ENCODE assay signal across 9 cellular contexts in genomic region chr15:74857082-74857655, GRCh38. TPM values are rescaled to one million over a fixed set of nuclear protein-coding genes. Genes with fewer than 3 reads are reported as not detected.
DNase-seq lines count a peak whose midpoint lies in the region; ATAC-seq and TF ChIP-seq lines count a peak whose summit lies in the region.
"Had no signal": no experiment of that assay in that cellular context is flagged by ENCODE, and none has a peak within 500 bp of the region (broad histone marks: within the 10 kb centered on the region; RNA-seq: fewer than 3 reads in every experiment).

No MANE protein-coding gene starts in this region.

- DNase-seq in DMS79 (lab: John Stamatoyannopoulos, UW) (peak; percentile 29), KBM-7 (peak; percentile 76), hepatocyte (ENCODE audit: low spot score) (no peak), epidermal melanocyte (ENCODE audit: insufficient read length, low spot score) (no peak), head of caudate nucleus (no peak)
- DNase-seq in activated CD4-positive, CD25-positive, alpha-beta regulatory T cell treated with anti-CD3 and anti-CD28 coated beads, Interleukin-2, amount 50 U/mL, for 72 hours, result no peak

- no peaks in the 10 kb centered on the region for H3K9me3 ChIP-seq in hepatocyte (ENCODE audit: low read depth)

- peaks cover 72% of the 10 kb centered on the region for H3K79me2 ChIP-seq in hepatocyte

- H3K4me1 ChIP-seq in hepatocyte (ENCODE audit: insufficient read depth), result peaks cover 11% of the 10 kb centered on the region

- H2AFZ ChIP-seq in hepatocyte, result no peak overlapping the region

- H3K27me3 ChIP-seq in hepatocyte, result no peaks in the 10 kb centered on the region

- TF ChIP-seq CTCF in hepatocyte (IDR thresholded peaks at IDR 0.05; ENCODE audit: poor library complexity), result no peak

- H3K9me2 ChIP-seq in hepatocyte (replicated peaks; ENCODE audit: insufficient read depth), result no peaks in the 10 kb centered on the region

- H4K20me1 ChIP-seq in hepatocyte (ENCODE audit: insufficient read depth, poor library complexity, severe bottlenecking), result peaks cover 45% of the 10 kb centered on the region

- no peak overlapping the region for H3K4me3 ChIP-seq in hepatocyte

- intact Hi-C loops in head of caudate nucleus (cut with DNase I), result no loop called here

- 63% methylated on average over 5 of the region's 5 CpGs for WGBS in hepatocyte (ENCODE audit: low lambda C conversion rate, missing lambda C conversion rate)

- no peaks in the 10 kb centered on the region for H3K36me3 ChIP-seq in hepatocyte (replicated peaks; ENCODE audit: insufficient read depth, low read depth)

- H3K27ac ChIP-seq in hepatocyte, result peak overlapping the region; percentile 52

- H3K4me2 ChIP-seq in hepatocyte, result no peak overlapping the region

- ATAC-seq in GM21381 (IDR thresholded peaks at IDR 0.05; ENCODE audit: unreplicated experiment) (peak; percentile 74), GM18519 (IDR thresholded peaks at IDR 0.05; ENCODE audit: low FRiP score, unreplicated experiment) (no peak)

- in situ Hi-C loops in KBM-7 (cut with MboI; ENCODE audit: low pct_unique_long_range_greater_than_20kb, low sequenced_read_pairs), result no loop called here

RNA-seq across cellular contexts. Expression of gene ULK3, which starts 14.2 kb away (rescaled TPM):
- total RNA-seq in hepatocyte, result 37.6 and 40.4 TPM in 2 replicates
- polyA plus RNA-seq in hepatocyte, result 45.7 and 46.3 TPM in 2 replicates

RNA-seq across cellular contexts. Expression of gene SCAMP2, which starts 16.0 kb away (rescaled TPM):
- total RNA-seq in hepatocyte, result 64.0 and 84.3 TPM in 2 replicates
- 123 and 130 TPM in 2 replicates for polyA plus RNA-seq in hepatocyte

RNA-seq across cellular contexts. Expression of gene CPLX3, which starts 30.7 kb away (rescaled TPM):
- not detected in 2 replicates for total RNA-seq in hepatocyte
- 0.10 TPM in 1 of 2 replicates, not detected in the other for polyA plus RNA-seq in hepatocyte
- total RNA-seq: lung microvascular endothelial cell had no signal

RNA-seq across cellular contexts. Expression of gene MPI, which starts 32.7 kb away (rescaled TPM):
- total RNA-seq in hepatocyte, result 41.1 and 43.8 TPM in 2 replicates
- 32.6 and 32.8 TPM in 2 replicates for polyA plus RNA-seq in hepatocyte

RNA-seq across cellular contexts. Expression of gene LMAN1L, which starts 44.5 kb away (rescaled TPM):
- not detected in 2 replicates for total RNA-seq in hepatocyte
- polyA plus RNA-seq in hepatocyte, result not detected in 2 replicates
- total RNA-seq: lung microvascular endothelial cell had no signal

Comparison
In these comparisons a context has a peak if more than half of its experiments do, and no peak if none do; other contexts are left out.
1. DNase-seq: peak in DMS79 (single experiment) and KBM-7 (single experiment); none in hepatocyte (single experiment), epidermal melanocyte (single experiment), activated CD4-positive, CD25-positive, alpha-beta regulatory T cell treated with anti-CD3 and anti-CD28 coated beads, Interleukin-2, amount 50 U/mL, for 72 hours (single experiment) and head of caudate nucleus (0 of 42).